In genomic region chr1:9685833-9686232, GRCh38 we compare ENCODE assay signal across 13 cellular contexts. TPM values are rescaled to one million over a fixed set of nuclear protein-coding genes. Genes with fewer than 3 reads are reported as not detected.
DNase-seq lines count a peak whose midpoint lies in the region; FAIRE-seq and TF ChIP-seq lines count a peak whose summit lies in the region.
"Had no signal": no experiment of that assay in that cellular context is flagged by ENCODE, and none has a peak within 500 bp of the region (broad histone marks: within the 10 kb centered on the region; RNA-seq: fewer than 3 reads in every experiment).

No MANE protein-coding gene starts in this region.

- no peaks in the 10 kb centered on the region for H3K9me3 ChIP-seq in OCI-LY1 (ENCODE audit: low read length)
- no peaks in the 10 kb centered on the region for H3K9me3 ChIP-seq in astrocyte (ENCODE audit: insufficient read depth, low read depth, low read length)
- H3K9me3 ChIP-seq: transverse colon had no signal

- H3K27me3 Mint-ChIP-seq in activated CD4-positive, alpha-beta T cell treated with anti-CD3 and anti-CD28 coated beads, Interleukin-2, amount 10 ng/mL, durations not matched to agents 7 days and 5 days, result no peaks in the 10 kb centered on the region
- no peaks in the 10 kb centered on the region for H3K27me3 Mint-ChIP-seq in astrocyte (ENCODE audit: low read depth, unreplicated experiment)
- peaks cover 46% of the 10 kb centered on the region for H3K27me3 Mint-ChIP-seq in neural crest cell (ENCODE audit: low read depth)

- H3K4me3 Mint-ChIP-seq in activated CD4-positive, alpha-beta T cell treated with anti-CD3 and anti-CD28 coated beads, Interleukin-2, amount 10 ng/mL, durations not matched to agents 7 days and 5 days, result no peak overlapping the region
- H3K4me3 Mint-ChIP-seq in astrocyte (ENCODE audit: unreplicated experiment) (peak overlapping the region; percentile 16), neural crest cell (peak overlapping the region; percentile 54)

- no peaks in the 10 kb centered on the region; the same call in 1 of the 2 replicates for H3F3A ChIP-seq in OCI-LY1 (ENCODE audit: insufficient read depth, low read length)

- H3K36me3 Mint-ChIP-seq in activated CD4-positive, alpha-beta T cell treated with anti-CD3 and anti-CD28 coated beads, Interleukin-2, amount 10 ng/mL, durations not matched to agents 7 days and 5 days (ENCODE audit: low read depth), result peaks cover 31% of the 10 kb centered on the region
- H3K36me3 Mint-ChIP-seq in astrocyte (ENCODE audit: low read depth, unreplicated experiment) (no peaks in the 10 kb centered on the region), neural crest cell (ENCODE audit: low read depth) (no peaks in the 10 kb centered on the region)
- H3K36me3 Mint-ChIP-seq: mesothelial cell of epicardium had no signal

- POLR2A ChIA-PET in activated CD4-positive, alpha-beta T cell treated with anti-CD3 and anti-CD28 coated beads, Interleukin-2, amount 10 ng/mL, durations not matched to agents 7 days and 5 days (lab: Charles Lee), result no interaction called here

- FAIRE-seq in astrocyte (lab: Jason Lieb, UNC), result no peak

- H3K4me3 ChIP-seq in OCI-LY1 (ENCODE audit: low read depth, low read length, poor library complexity, severe bottlenecking) (no peak overlapping the region), astrocyte (ENCODE audit: insufficient read depth, low read depth, low read length) (no peak overlapping the region)
- H3K4me3 ChIP-seq: transverse colon had no signal

- no peak overlapping the region for H2AFZ ChIP-seq in OCI-LY1 (ENCODE audit: low read length)
- no peak overlapping the region for H2AFZ ChIP-seq in astrocyte (ENCODE audit: low read depth, low read length)

- no peak for TF ChIP-seq CTCF in OCI-LY1 (IDR thresholded peaks at IDR 0.05; ENCODE audit: low read length)
- TF ChIP-seq CTCF in astrocyte (IDR thresholded peaks at IDR 0.05; ENCODE audit: insufficient read depth, low read depth, low read length), result no peak
- TF ChIP-seq CTCF in neural crest cell (conservative IDR thresholded peaks at IDR 0.05), result no peak

- H3K4me1 Mint-ChIP-seq in activated CD4-positive, alpha-beta T cell treated with anti-CD3 and anti-CD28 coated beads, Interleukin-2, amount 10 ng/mL, durations not matched to agents 7 days and 5 days, result peaks cover 67% of the 10 kb centered on the region
- no peaks in the 10 kb centered on the region for H3K4me1 Mint-ChIP-seq in astrocyte (ENCODE audit: low read depth, unreplicated experiment)
- peaks cover 22% of the 10 kb centered on the region for H3K4me1 Mint-ChIP-seq in neural crest cell

- H3K4me2 ChIP-seq in OCI-LY1 (ENCODE audit: low read length), result peak overlapping the region; percentile 1; the same call in 1 of the 2 replicates
- H3K4me2 ChIP-seq in astrocyte (ENCODE audit: low read length), result no peak overlapping the region

- peak overlapping the region; percentile 26 for H3K27ac Mint-ChIP-seq in activated CD4-positive, alpha-beta T cell treated with anti-CD3 and anti-CD28 coated beads, Interleukin-2, amount 10 ng/mL, durations not matched to agents 7 days and 5 days
- peak overlapping the region; percentile 62 for H3K27ac Mint-ChIP-seq in astrocyte (ENCODE audit: unreplicated experiment)
- no peak overlapping the region for H3K27ac Mint-ChIP-seq in neural crest cell (ENCODE audit: unreplicated experiment)
- H3K27ac Mint-ChIP-seq: mesothelial cell of epicardium had no signal

- DNase-seq in activated CD4-positive, alpha-beta T cell treated with anti-CD3 and anti-CD28 coated beads, Interleukin-2, amount 10 ng/mL, durations not matched to agents 7 days and 5 days, result no peak
- DNase-seq in activated CD4-positive, alpha-beta T cell treated with anti-CD3 and anti-CD28 coated beads, Interleukin-2, amount 50 U/mL, for 1 hour, result no peak
- DNase-seq in astrocyte (ENCODE audit: low read depth), result no peak
- no peak for DNase-seq in neural crest cell (ENCODE audit: low read depth, low spot score)
- DNase-seq in NCI-H345 (lab: John Stamatoyannopoulos, UW), result no peak
- no peak for DNase-seq in MV-4-11 (lab: John Stamatoyannopoulos, UW)
- DNase-seq in hippocampal formation (lab: John Stamatoyannopoulos, UW), result no peak
- DNase-seq: activated CD8-positive, alpha-beta memory T cell treated with anti-CD3 and anti-CD28 coated beads, Interleukin-2, amount 50 U/mL, for 48 hours; NCI-H69; T1000; transverse colon had no signal

- H3K9me3 Mint-ChIP-seq in activated CD4-positive, alpha-beta T cell treated with anti-CD3 and anti-CD28 coated beads, Interleukin-2, amount 10 ng/mL, durations not matched to agents 7 days and 5 days, result no peaks in the 10 kb centered on the region
- H3K9me3 Mint-ChIP-seq in astrocyte (ENCODE audit: unreplicated experiment) (no peaks in the 10 kb centered on the region), neural crest cell (no peaks in the 10 kb centered on the region)
- H3K9me3 Mint-ChIP-seq: mesothelial cell of epicardium had no signal

- H3K4me1 ChIP-seq in OCI-LY1 (ENCODE audit: insufficient read depth, low read length, severe bottlenecking), result peaks cover 69% of the 10 kb centered on the region
- H3K4me1 ChIP-seq in astrocyte (ENCODE audit: insufficient read depth, low read length), result peaks cover 34% of the 10 kb centered on the region

- peaks cover 4% of the 10 kb centered on the region; the same call in 1 of the 2 replicates for H3K36me3 ChIP-seq in OCI-LY1 (ENCODE audit: insufficient read depth, low read length)
- no peaks in the 10 kb centered on the region for H3K36me3 ChIP-seq in astrocyte (ENCODE audit: insufficient read depth, low read length)
- H3K36me3 ChIP-seq: transverse colon had no signal

- H3K9ac ChIP-seq in OCI-LY1 (ENCODE audit: low read length) (no peak overlapping the region), astrocyte (ENCODE audit: low read length) (no peak overlapping the region)

- CTCF ChIA-PET in activated CD4-positive, alpha-beta T cell treated with anti-CD3 and anti-CD28 coated beads, Interleukin-2, amount 10 ng/mL, durations not matched to agents 7 days and 5 days (lab: Charles Lee), result interaction anchor here (0.6 to 4.3 kb wide), 4 partner anchors 27 to 59 kb away, joined by 3 to 24 read pairs (median 4); no protein-coding TSS in a partner anchor

- H3K9me2 ChIP-seq in OCI-LY1 (ENCODE audit: low read depth, low read length), result no peaks in the 10 kb centered on the region

- H3K27me3 ChIP-seq in OCI-LY1 (ENCODE audit: insufficient read depth, low read length), result no peaks in the 10 kb centered on the region
- H3K27me3 ChIP-seq in astrocyte (ENCODE audit: insufficient read depth, low read length), result no peaks in the 10 kb centered on the region

- H3K79me2 ChIP-seq in OCI-LY1 (ENCODE audit: insufficient read depth, low read length), result no peaks in the 10 kb centered on the region
- peaks cover 9% of the 10 kb centered on the region for H3K79me2 ChIP-seq in astrocyte (ENCODE audit: insufficient read depth, low read length)

- H4K20me1 ChIP-seq in OCI-LY1 (ENCODE audit: insufficient read depth, low read length) (no peaks in the 10 kb centered on the region), astrocyte (ENCODE audit: insufficient read depth, low read length) (peaks cover 7% of the 10 kb centered on the region)

- H3K27ac ChIP-seq in OCI-LY1 (ENCODE audit: low read depth, low read length, poor library complexity, severe bottlenecking) (peak overlapping the region; percentile 85), astrocyte (ENCODE audit: low read depth, low read length) (no peak overlapping the region)
- H3K27ac ChIP-seq: transverse colon had no signal

RNA-seq across cellular contexts. Expression of gene PIK3CD, which starts 34.3 kb away (rescaled TPM):
- total RNA-seq in activated CD4-positive, alpha-beta T cell treated with anti-CD3 and anti-CD28 coated beads, Interleukin-2, amount 10 ng/mL, durations not matched to agents 7 days and 5 days, result 100 to 1,000 TPM; 222 to 242 TPM
- 25.9 and 29.5 TPM in 2 replicates for total RNA-seq in astrocyte
- 1.2 and 1.9 TPM in 2 replicates for total RNA-seq in neural crest cell
